Comparison of ENCODE assay signal across 23 cellular contexts in the genomic region with DNA sequence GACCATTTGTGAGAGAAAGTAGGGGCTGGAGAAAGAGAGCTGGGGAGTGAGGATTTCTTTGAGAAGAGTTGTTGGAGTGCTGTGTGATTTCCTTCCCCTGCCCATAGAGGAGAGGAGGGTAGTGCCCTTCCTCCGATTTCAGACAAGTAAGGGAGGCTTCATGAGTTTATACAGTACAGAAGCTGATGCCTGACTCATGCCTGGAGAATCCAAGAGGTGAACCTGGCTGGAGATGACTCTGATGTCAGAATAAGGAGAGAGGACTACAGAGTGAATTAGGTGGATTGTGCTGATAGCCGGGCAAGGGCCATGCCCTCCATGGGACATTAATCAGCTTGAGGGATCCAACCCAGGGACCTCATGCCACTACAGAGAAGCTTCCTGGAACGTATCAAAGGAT.
"Had no signal": no experiment of that assay in that cellular context is flagged by ENCODE, and none has a peak within 500 bp of the region (broad histone marks: within the 10 kb centered on the region; RNA-seq: fewer than 3 reads in every experiment).

No MANE protein-coding gene starts in this region.

- H3K27me3 ChIP-seq: colonic mucosa, suprapubic skin had no signal

- H3K4me3 Mint-ChIP-seq: activated CD4-positive, alpha-beta memory T cell treated with anti-CD3 and anti-CD28 coated beads, Interleukin-2, amount 10 ng/mL, durations not matched to agents 7 days and 5 days; activated CD8-positive, alpha-beta memory T cell treated with anti-CD3 and anti-CD28 coated beads, Interleukin-2, amount 10 ng/mL, durations not matched to agents 7 days and 5 days; activated naive CD8-positive, alpha-beta T cell treated with anti-CD3 and anti-CD28 coated beads for 36 hours; activated T-helper 17 cell treated with anti-CD3 and anti-CD28 coated beads, Interleukin-2, amount 50 U/mL, for 72 hours; brain; central memory CD8-positive, alpha-beta T cell; endodermal cell; naive B cell; neural crest cell had no signal

- H3K27ac ChIP-seq: colonic mucosa, skin epidermis, suprapubic skin had no signal

- H3K4me1 Mint-ChIP-seq: activated CD4-positive, alpha-beta memory T cell treated with anti-CD3 and anti-CD28 coated beads, Interleukin-2, amount 10 ng/mL, durations not matched to agents 7 days and 5 days; activated CD8-positive, alpha-beta memory T cell treated with anti-CD3 and anti-CD28 coated beads, Interleukin-2, amount 10 ng/mL, durations not matched to agents 7 days and 5 days; activated naive CD8-positive, alpha-beta T cell treated with anti-CD3 and anti-CD28 coated beads for 36 hours; activated T-helper 17 cell treated with anti-CD3 and anti-CD28 coated beads, Interleukin-2, amount 50 U/mL, for 72 hours; central memory CD8-positive, alpha-beta T cell; naive B cell had no signal

- DNase-seq: activated CD4-positive, alpha-beta memory T cell treated with anti-CD3 and anti-CD28 coated beads, Interleukin-2, amount 10 ng/mL, durations not matched to agents 7 days and 5 days; activated CD4-positive, alpha-beta T cell treated with anti-CD3 and anti-CD28 coated beads for 48 hours; activated CD4-positive, CD25-positive, alpha-beta regulatory T cell; activated CD8-positive, alpha-beta memory T cell treated with anti-CD3 and anti-CD28 coated beads, Interleukin-2, amount 10 ng/mL, durations not matched to agents 7 days and 5 days; activated naive CD4-positive, alpha-beta T cell; activated naive CD8-positive, alpha-beta T cell treated with anti-CD3 and anti-CD28 coated beads for 36 hours; amygdala; colonic mucosa; endodermal cell; head of caudate nucleus; mesenchymal stem cell; mucosa of descending colon; naive B cell; right cardiac atrium; stimulated activated naive CD8-positive, alpha-beta T cell treated with anti-CD3 and anti-CD28 coated beads, Interleukin-15, Interleukin-2, amounts not matched to agents 100 U/mL and 50 U/mL, for 24 hours; trophoblast cell had no signal

- H3K4me3 ChIP-seq: colonic mucosa, mucosa of descending colon, skin epidermis, suprapubic skin had no signal

- H3K36me3 ChIP-seq: colonic mucosa, suprapubic skin had no signal

- H3K9me3 Mint-ChIP-seq: activated CD4-positive, alpha-beta memory T cell treated with anti-CD3 and anti-CD28 coated beads, Interleukin-2, amount 10 ng/mL, durations not matched to agents 7 days and 5 days; activated naive CD8-positive, alpha-beta T cell treated with anti-CD3 and anti-CD28 coated beads for 36 hours; activated T-helper 17 cell treated with anti-CD3 and anti-CD28 coated beads, Interleukin-2, amount 50 U/mL, for 72 hours; brain; central memory CD8-positive, alpha-beta T cell; endodermal cell; naive B cell had no signal

- H3K27ac Mint-ChIP-seq: activated CD4-positive, alpha-beta memory T cell treated with anti-CD3 and anti-CD28 coated beads, Interleukin-2, amount 10 ng/mL, durations not matched to agents 7 days and 5 days; activated CD8-positive, alpha-beta memory T cell treated with anti-CD3 and anti-CD28 coated beads, Interleukin-2, amount 10 ng/mL, durations not matched to agents 7 days and 5 days; activated naive CD8-positive, alpha-beta T cell treated with anti-CD3 and anti-CD28 coated beads for 36 hours; activated T-helper 17 cell treated with anti-CD3 and anti-CD28 coated beads, Interleukin-2, amount 50 U/mL, for 72 hours; brain; endodermal cell; naive B cell; progenitor cell of endocrine pancreas had no signal

- H3K4me1 ChIP-seq: colonic mucosa, suprapubic skin had no signal

- H3K9me3 ChIP-seq: colonic mucosa, mucosa of descending colon, suprapubic skin had no signal

- ATAC-seq: activated CD8-positive, alpha-beta memory T cell treated with anti-CD3 and anti-CD28 coated beads, Interleukin-2, amount 10 ng/mL, durations not matched to agents 7 days and 5 days; activated T-helper 17 cell treated with anti-CD3 and anti-CD28 coated beads, Interleukin-2, amount 50 U/mL, for 72 hours; mucosa of descending colon; right cardiac atrium; stimulated activated naive CD8-positive, alpha-beta T cell treated with anti-CD3 and anti-CD28 coated beads, Interleukin-15, Interleukin-2, amounts not matched to agents 100 U/mL and 50 U/mL, for 24 hours had no signal

- H3K27me3 Mint-ChIP-seq: activated naive CD8-positive, alpha-beta T cell treated with anti-CD3 and anti-CD28 coated beads for 36 hours; activated T-helper 17 cell treated with anti-CD3 and anti-CD28 coated beads, Interleukin-2, amount 50 U/mL, for 72 hours; central memory CD8-positive, alpha-beta T cell had no signal

- H3K36me3 Mint-ChIP-seq: activated CD8-positive, alpha-beta memory T cell treated with anti-CD3 and anti-CD28 coated beads, Interleukin-2, amount 10 ng/mL, durations not matched to agents 7 days and 5 days; activated naive CD8-positive, alpha-beta T cell treated with anti-CD3 and anti-CD28 coated beads for 36 hours; brain; naive B cell had no signal
